1 cellular context compared by ENCODE assay signal in the genomic region with DNA sequence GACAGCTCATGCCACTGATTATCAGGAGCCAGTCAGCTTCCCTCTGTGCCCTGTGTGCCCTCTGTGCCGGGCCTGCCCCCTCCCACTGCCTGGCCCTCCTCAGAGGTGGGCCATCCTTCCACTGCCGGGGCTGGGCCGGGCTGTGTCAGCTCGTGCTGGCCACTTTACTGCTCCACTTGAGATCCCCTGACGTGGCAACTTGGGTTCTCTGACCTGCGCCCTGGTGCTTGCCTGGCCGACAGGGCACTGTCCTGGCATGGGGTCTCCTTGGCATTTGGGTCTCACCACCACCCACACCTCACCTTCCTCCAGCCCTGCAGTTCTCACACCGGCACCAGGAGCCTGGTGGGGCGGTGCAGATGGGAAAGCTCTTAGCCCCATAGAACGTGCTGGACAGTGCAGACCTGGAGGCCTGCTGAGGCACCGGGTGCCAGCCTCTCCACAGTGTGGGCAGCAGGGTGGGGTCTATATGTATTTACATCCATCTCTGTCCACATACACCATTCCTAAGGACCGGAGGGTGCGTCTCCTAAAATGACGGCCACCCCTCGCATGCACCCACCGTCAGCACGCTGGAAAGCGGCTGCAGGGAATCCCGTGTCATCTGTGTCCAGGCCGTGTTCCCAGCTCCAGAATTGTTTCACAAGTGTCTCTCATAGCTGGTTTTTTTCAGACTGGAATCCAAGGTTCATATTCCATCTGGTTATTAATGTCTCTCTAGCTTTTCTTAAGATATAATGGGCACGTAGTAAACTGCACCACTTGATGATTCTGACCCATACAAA.
TF ChIP-seq lines count a peak whose summit lies in the region.

No MANE protein-coding gene starts in this region.

TF ChIP-seq in GM23338, 12 proteins besides CTCF, POLR2A, EP300 and RAD21 (continued from another document):
- TF ChIP-seq, protein P1, sequence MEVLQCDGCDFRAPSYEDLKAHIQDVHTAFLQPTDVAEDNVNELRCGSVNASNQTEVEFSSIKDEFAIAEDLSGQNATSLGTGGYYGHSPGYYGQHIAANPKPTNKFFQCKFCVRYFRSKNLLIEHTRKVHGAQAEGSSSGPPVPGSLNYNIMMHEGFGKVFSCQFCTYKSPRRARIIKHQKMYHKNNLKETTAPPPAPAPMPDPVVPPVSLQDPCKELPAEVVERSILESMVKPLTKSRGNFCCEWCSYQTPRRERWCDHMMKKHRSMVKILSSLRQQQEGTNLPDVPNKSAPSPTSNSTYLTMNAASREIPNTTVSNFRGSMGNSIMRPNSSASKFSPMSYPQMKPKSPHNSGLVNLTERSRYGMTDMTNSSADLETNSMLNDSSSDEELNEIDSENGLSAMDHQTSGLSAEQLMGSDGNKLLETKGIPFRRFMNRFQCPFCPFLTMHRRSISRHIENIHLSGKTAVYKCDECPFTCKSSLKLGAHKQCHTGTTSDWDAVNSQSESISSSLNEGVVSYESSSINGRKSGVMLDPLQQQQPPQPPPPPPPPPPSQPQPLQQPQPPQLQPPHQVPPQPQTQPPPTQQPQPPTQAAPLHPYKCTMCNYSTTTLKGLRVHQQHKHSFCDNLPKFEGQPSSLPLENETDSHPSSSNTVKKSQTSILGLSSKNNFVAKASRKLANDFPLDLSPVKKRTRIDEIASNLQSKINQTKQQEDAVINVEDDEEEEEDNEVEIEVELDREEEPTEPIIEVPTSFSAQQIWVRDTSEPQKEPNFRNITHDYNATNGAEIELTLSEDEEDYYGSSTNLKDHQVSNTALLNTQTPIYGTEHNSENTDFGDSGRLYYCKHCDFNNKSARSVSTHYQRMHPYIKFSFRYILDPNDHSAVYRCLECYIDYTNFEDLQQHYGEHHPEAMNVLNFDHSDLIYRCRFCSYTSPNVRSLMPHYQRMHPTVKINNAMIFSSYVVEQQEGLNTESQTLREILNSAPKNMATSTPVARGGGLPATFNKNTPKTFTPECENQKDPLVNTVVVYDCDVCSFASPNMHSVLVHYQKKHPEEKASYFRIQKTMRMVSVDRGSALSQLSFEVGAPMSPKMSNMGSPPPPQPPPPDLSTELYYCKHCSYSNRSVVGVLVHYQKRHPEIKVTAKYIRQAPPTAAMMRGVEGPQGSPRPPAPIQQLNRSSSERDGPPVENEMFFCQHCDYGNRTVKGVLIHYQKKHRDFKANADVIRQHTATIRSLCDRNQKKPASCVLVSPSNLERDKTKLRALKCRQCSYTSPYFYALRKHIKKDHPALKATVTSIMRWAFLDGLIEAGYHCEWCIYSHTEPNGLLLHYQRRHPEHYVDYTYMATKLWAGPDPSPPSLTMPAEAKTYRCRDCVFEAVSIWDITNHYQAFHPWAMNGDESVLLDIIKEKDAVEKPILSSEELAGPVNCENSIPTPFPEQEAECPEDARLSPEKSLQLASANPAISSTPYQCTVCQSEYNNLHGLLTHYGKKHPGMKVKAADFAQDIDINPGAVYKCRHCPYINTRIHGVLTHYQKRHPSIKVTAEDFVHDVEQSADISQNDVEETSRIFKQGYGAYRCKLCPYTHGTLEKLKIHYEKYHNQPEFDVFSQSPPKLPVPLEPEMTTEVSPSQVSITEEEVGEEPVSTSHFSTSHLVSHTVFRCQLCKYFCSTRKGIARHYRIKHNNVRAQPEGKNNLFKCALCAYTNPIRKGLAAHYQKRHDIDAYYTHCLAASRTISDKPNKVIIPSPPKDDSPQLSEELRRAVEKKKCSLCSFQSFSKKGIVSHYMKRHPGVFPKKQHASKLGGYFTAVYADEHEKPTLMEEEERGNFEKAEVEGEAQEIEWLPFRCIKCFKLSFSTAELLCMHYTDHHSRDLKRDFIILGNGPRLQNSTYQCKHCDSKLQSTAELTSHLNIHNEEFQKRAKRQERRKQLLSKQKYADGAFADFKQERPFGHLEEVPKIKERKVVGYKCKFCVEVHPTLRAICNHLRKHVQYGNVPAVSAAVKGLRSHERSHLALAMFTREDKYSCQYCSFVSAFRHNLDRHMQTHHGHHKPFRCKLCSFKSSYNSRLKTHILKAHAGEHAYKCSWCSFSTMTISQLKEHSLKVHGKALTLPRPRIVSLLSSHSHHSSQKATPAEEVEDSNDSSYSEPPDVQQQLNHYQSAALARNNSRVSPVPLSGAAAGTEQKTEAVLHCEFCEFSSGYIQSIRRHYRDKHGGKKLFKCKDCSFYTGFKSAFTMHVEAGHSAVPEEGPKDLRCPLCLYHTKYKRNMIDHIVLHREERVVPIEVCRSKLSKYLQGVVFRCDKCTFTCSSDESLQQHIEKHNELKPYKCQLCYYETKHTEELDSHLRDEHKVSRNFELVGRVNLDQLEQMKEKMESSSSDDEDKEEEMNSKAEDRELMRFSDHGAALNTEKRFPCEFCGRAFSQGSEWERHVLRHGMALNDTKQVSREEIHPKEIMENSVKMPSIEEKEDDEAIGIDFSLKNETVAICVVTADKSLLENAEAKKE (CRISPR knock-in tag; IDR thresholded peaks at IDR 0.05), result no peak
- TF ChIP-seq, protein P2, sequence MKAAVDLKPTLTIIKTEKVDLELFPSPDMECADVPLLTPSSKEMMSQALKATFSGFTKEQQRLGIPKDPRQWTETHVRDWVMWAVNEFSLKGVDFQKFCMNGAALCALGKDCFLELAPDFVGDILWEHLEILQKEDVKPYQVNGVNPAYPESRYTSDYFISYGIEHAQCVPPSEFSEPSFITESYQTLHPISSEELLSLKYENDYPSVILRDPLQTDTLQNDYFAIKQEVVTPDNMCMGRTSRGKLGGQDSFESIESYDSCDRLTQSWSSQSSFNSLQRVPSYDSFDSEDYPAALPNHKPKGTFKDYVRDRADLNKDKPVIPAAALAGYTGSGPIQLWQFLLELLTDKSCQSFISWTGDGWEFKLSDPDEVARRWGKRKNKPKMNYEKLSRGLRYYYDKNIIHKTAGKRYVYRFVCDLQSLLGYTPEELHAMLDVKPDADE (IDR thresholded peaks at IDR 0.05), result no peak
